ENCODE assay signal across 2 cellular contexts in genomic region chrX:102085706-102086105, GRCh38.
TF ChIP-seq lines count a peak whose summit lies in the region.

No MANE protein-coding gene starts in this region.

TF ChIP-seq in GM23338, 12 proteins besides CTCF, POLR2A, EP300 and RAD21 (continued from another document):
- TF ChIP-seq ETS1 (IDR thresholded peaks at IDR 0.05) (no peak), STAT1 (IDR thresholded peaks at IDR 0.05; ENCODE audit: unreplicated experiment) (no peak), ZNF462 (CRISPR knock-in tag; IDR thresholded peaks at IDR 0.05) (no peak)

TF ChIP-seq in endothelial cell of umbilical vein, 7 proteins besides CTCF, POLR2A, EP300 and RAD21 (continued from another document):
- no peak for TF ChIP-seq GATA2 (IDR thresholded peaks at IDR 0.05; ENCODE audit: insufficient read depth, insufficient read length, low read depth, low read length)
- TF ChIP-seq FOS (IDR thresholded peaks at IDR 0.05; ENCODE audit: borderline replicate concordance, insufficient read depth, low read length) = no peak
- TF ChIP-seq MAX (IDR thresholded peaks at IDR 0.05; ENCODE audit: insufficient read depth, insufficient read length) = no peak
- no peak for TF ChIP-seq MYC (IDR thresholded peaks at IDR 0.05; ENCODE audit: low read depth, low read length)
- TF ChIP-seq EZH2 (IDR thresholded peaks at IDR 0.05; ENCODE audit: borderline replicate concordance, low read depth, low read length, severe bottlenecking) = no peak
